Comparison of ENCODE assay signal across 21 cellular contexts in the genomic region with DNA sequence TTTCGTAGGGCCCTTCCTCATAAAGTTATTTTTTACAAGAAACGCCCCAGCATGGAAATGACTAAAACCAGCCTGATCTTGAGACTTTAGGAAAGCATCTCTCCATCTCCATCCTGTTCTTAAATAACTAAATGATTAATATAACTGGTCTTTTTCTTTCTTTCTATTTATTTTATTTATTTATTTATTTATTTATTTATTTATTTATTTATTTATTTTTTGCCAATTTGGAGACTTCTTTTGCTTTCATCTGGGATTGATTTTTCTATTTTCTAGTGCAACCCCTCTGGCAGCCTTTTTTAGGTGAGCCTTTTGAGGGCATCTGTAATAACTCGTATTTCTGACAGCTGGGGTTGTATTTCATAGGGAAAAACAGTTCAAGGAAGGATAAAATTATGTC. TPM values are rescaled to one million over a fixed set of nuclear protein-coding genes. Genes with fewer than 3 reads are reported as not detected.
A peak's percentile ranks its signal among the peaks of the same experiment; 100 is the strongest.
DNase-seq lines count a peak whose midpoint lies in the region; FAIRE-seq and TF ChIP-seq lines count a peak whose summit lies in the region.
"Had no signal": no experiment of that assay in that cellular context is flagged by ENCODE, and none has a peak within 500 bp of the region (broad histone marks: within the 10 kb centered on the region; RNA-seq: fewer than 3 reads in every experiment).

No MANE protein-coding gene starts in this region.

- CTCF ChIA-PET in activated naive CD4-positive, alpha-beta T cell treated with anti-CD3 and anti-CD28 coated beads, Interleukin-2, amount 10 ng/mL, durations not matched to agents 7 days and 5 days (lab: Charles Lee): no interaction called here

- no peak overlapping the region for H3K27ac ChIP-seq in astrocyte (ENCODE audit: low read depth, low read length)
- H3K27ac ChIP-seq: parathyroid adenoma, VCaP had no signal

- peaks cover 9% of the 10 kb centered on the region for H3K4me1 Mint-ChIP-seq in activated naive CD4-positive, alpha-beta T cell treated with anti-CD3 and anti-CD28 coated beads, Interleukin-2, amount 10 ng/mL, durations not matched to agents 7 days and 5 days
- H3K4me1 Mint-ChIP-seq in IgD-negative memory B cell: peaks cover 3 to 9% (median 4%) of the 10 kb centered on the region in 3 donors
- H3K4me1 Mint-ChIP-seq in astrocyte (ENCODE audit: low read depth, unreplicated experiment): no peaks in the 10 kb centered on the region

- no peaks in the 10 kb centered on the region for H4K20me1 ChIP-seq in astrocyte (ENCODE audit: insufficient read depth, low read length)

- H3K79me2 ChIP-seq in astrocyte (ENCODE audit: insufficient read depth, low read length): no peaks in the 10 kb centered on the region
- H3K79me2 ChIP-seq: parathyroid adenoma had no signal

- H3K36me3 ChIP-seq in astrocyte (ENCODE audit: insufficient read depth, low read length) (no peaks in the 10 kb centered on the region), skeletal muscle satellite cell (ENCODE audit: insufficient read depth, low read length) (no peaks in the 10 kb centered on the region)

- H3K36me3 Mint-ChIP-seq in activated naive CD4-positive, alpha-beta T cell treated with anti-CD3 and anti-CD28 coated beads, Interleukin-2, amount 10 ng/mL, durations not matched to agents 7 days and 5 days: peaks cover 4% of the 10 kb centered on the region
- H3K36me3 Mint-ChIP-seq in IgD-negative memory B cell (no peaks in the 10 kb centered on the region), astrocyte (ENCODE audit: low read depth, unreplicated experiment) (no peaks in the 10 kb centered on the region)

- H3K27me3 ChIP-seq in astrocyte (ENCODE audit: insufficient read depth, low read length): no peaks in the 10 kb centered on the region
- H3K27me3 ChIP-seq in skeletal muscle satellite cell (ENCODE audit: control insufficient read depth, insufficient read depth, low read length): no peaks in the 10 kb centered on the region

- no peak for TF ChIP-seq CTCF in astrocyte (IDR thresholded peaks at IDR 0.05; ENCODE audit: insufficient read depth, low read depth, low read length)

- no peak overlapping the region for H3K9ac ChIP-seq in astrocyte (ENCODE audit: low read length)
- no peak overlapping the region for H3K9ac ChIP-seq in skeletal muscle satellite cell (ENCODE audit: low read depth, low read length)
- H3K9ac ChIP-seq: parathyroid adenoma had no signal

- H3K4me2 ChIP-seq in astrocyte (ENCODE audit: low read length) (peak overlapping the region; percentile 73), skeletal muscle satellite cell (ENCODE audit: low read length) (peak overlapping the region; percentile 80)

- H3K4me3 Mint-ChIP-seq in activated naive CD4-positive, alpha-beta T cell treated with anti-CD3 and anti-CD28 coated beads, Interleukin-2, amount 10 ng/mL, durations not matched to agents 7 days and 5 days: peak overlapping the region; percentile 65
- H3K4me3 Mint-ChIP-seq in IgD-negative memory B cell (peak overlapping the region in 3 of 4 donors; percentile 22 to 68 (median 55)), astrocyte (ENCODE audit: unreplicated experiment) (no peak overlapping the region)

- H3K9me3 ChIP-seq in astrocyte (ENCODE audit: insufficient read depth, low read depth, low read length) (no peaks in the 10 kb centered on the region), skeletal muscle satellite cell (replicated peaks; ENCODE audit: low read length) (no peaks in the 10 kb centered on the region)

- H3K27me3 Mint-ChIP-seq in activated naive CD4-positive, alpha-beta T cell treated with anti-CD3 and anti-CD28 coated beads, Interleukin-2, amount 10 ng/mL, durations not matched to agents 7 days and 5 days: peaks cover 20% of the 10 kb centered on the region
- H3K27me3 Mint-ChIP-seq in IgD-negative memory B cell (peaks cover 8% of the 10 kb centered on the region), astrocyte (ENCODE audit: low read depth, unreplicated experiment) (peaks cover 7% of the 10 kb centered on the region)

- FAIRE-seq in astrocyte (lab: Jason Lieb, UNC) (no peak), GM19239 (lab: Jason Lieb, UNC) (no peak), HTR-8/SVneo (lab: Jason Lieb, UNC) (no peak)
- FAIRE-seq: K562 had no signal

- H3K4me1 ChIP-seq in astrocyte (ENCODE audit: insufficient read depth, low read length) (no peaks in the 10 kb centered on the region), skeletal muscle satellite cell (ENCODE audit: control insufficient read depth, insufficient read depth, low read length) (peaks cover 5% of the 10 kb centered on the region)
- H3K4me1 ChIP-seq: parathyroid adenoma had no signal

- no peak overlapping the region for H3K4me3 ChIP-seq in astrocyte (ENCODE audit: insufficient read depth, low read depth, low read length)
- H3K4me3 ChIP-seq in skeletal muscle satellite cell (ENCODE audit: low read length): no peak overlapping the region
- H3K4me3 ChIP-seq: K562, lung had no signal

- H3K9me3 Mint-ChIP-seq in activated naive CD4-positive, alpha-beta T cell treated with anti-CD3 and anti-CD28 coated beads, Interleukin-2, amount 10 ng/mL, durations not matched to agents 7 days and 5 days: no peaks in the 10 kb centered on the region
- H3K9me3 Mint-ChIP-seq in IgD-negative memory B cell: no peaks in the 10 kb centered on the region
- H3K9me3 Mint-ChIP-seq in astrocyte (ENCODE audit: unreplicated experiment): no peaks in the 10 kb centered on the region

- peak overlapping the region; percentile 19 for H3K27ac Mint-ChIP-seq in activated naive CD4-positive, alpha-beta T cell treated with anti-CD3 and anti-CD28 coated beads, Interleukin-2, amount 10 ng/mL, durations not matched to agents 7 days and 5 days
- H3K27ac Mint-ChIP-seq in IgD-negative memory B cell: no peak overlapping the region
- H3K27ac Mint-ChIP-seq in astrocyte (ENCODE audit: unreplicated experiment): no peak overlapping the region

- DNase-seq in activated naive CD4-positive, alpha-beta T cell treated with anti-CD3 and anti-CD28 coated beads, Interleukin-2, amount 10 ng/mL, durations not matched to agents 7 days and 5 days: no peak
- no peak for DNase-seq in activated naive CD4-positive, alpha-beta T cell treated with anti-CD3 and anti-CD28 coated beads, Interleukin-2, amount 50 U/mL, for 16 hours
- DNase-seq in astrocyte (ENCODE audit: low read depth): no peak
- DNase-seq in GM19239 (ENCODE audit: insufficient read length, low spot score): no peak
- no peak for DNase-seq in SIG-M5 (lab: John Stamatoyannopoulos, UW)
- DNase-seq in HTR-8/SVneo (ENCODE audit: insufficient read length, low spot score): no peak
- DNase-seq: activated CD8-positive, alpha-beta memory T cell treated with anti-CD3 and anti-CD28 coated beads, Interleukin-2, amount 50 U/mL, for 48 hours; COR-L47; effector CD8-positive, alpha-beta T cell; H9; NCI-H1694 treated with DMSO at 0.1 percent for 48 hours; RPMI8226; SW 1271 had no signal

- no peak overlapping the region for H2AFZ ChIP-seq in astrocyte (ENCODE audit: low read depth, low read length)
- H2AFZ ChIP-seq: parathyroid adenoma had no signal

RNA-seq across cellular contexts. Expression of a gene that starts 1.2 kb away (rescaled TPM):
- 0.83 TPM for polyA plus RNA-seq in IgD-negative memory B cell
- not detected in 2 replicates for total RNA-seq in astrocyte
- not detected in 2 replicates for total RNA-seq in skeletal muscle satellite cell (2012; rRNA removed)
- total RNA-seq: Daoy, H9, K562, NCI-H460 had no signal
- polyA plus RNA-seq: K562 had no signal
